1 cellular context compared by ENCODE assay signal in the genomic region with DNA sequence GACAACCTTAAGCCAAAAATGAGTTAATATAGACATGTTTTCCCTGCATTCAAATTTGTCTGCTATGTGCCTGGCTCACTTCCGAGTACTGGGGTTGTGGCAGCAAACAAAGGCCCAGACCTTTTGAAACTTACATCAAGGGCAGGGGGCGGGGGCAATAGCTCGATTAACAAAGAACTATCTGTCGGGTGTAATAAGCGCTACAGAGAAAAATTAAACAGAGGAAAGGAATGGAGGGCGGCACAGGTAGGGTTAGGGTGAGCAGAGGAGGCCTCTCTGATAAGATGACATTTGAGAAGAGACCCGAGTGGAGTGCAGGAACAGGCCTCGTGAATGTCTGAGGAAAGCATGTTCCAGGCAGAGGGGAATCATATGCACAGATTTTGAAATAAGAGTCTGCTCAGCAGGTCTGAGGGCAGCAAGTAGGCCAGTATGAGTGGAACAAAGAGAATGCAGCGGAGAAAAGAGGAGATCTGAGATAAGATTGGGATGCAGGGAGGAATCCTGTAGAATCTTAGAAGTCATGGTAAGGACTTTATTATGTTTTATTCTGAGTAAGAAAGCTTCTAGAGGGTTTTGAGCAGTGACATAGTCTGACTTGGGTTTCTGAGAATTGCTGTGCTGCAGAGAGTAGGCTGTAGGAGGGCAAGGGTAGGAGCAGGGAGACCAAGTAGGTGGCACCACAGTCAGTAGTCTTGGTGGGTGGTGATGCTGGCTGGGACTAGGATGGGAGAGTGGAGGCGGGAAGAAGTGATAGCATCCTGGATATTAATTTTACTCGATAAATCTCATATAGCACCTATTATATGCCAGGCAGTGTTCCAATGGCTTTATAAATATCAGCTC.
A peak's percentile ranks its signal among the peaks of the same experiment; 100 is the strongest.
TF ChIP-seq lines count a peak whose summit lies in the region.

No MANE protein-coding gene starts in this region.

TF ChIP-seq in HepG2, 621 proteins besides CTCF, POLR2A, EP300 and RAD21 (continued from another document):
- TF ChIP-seq, protein P1, sequence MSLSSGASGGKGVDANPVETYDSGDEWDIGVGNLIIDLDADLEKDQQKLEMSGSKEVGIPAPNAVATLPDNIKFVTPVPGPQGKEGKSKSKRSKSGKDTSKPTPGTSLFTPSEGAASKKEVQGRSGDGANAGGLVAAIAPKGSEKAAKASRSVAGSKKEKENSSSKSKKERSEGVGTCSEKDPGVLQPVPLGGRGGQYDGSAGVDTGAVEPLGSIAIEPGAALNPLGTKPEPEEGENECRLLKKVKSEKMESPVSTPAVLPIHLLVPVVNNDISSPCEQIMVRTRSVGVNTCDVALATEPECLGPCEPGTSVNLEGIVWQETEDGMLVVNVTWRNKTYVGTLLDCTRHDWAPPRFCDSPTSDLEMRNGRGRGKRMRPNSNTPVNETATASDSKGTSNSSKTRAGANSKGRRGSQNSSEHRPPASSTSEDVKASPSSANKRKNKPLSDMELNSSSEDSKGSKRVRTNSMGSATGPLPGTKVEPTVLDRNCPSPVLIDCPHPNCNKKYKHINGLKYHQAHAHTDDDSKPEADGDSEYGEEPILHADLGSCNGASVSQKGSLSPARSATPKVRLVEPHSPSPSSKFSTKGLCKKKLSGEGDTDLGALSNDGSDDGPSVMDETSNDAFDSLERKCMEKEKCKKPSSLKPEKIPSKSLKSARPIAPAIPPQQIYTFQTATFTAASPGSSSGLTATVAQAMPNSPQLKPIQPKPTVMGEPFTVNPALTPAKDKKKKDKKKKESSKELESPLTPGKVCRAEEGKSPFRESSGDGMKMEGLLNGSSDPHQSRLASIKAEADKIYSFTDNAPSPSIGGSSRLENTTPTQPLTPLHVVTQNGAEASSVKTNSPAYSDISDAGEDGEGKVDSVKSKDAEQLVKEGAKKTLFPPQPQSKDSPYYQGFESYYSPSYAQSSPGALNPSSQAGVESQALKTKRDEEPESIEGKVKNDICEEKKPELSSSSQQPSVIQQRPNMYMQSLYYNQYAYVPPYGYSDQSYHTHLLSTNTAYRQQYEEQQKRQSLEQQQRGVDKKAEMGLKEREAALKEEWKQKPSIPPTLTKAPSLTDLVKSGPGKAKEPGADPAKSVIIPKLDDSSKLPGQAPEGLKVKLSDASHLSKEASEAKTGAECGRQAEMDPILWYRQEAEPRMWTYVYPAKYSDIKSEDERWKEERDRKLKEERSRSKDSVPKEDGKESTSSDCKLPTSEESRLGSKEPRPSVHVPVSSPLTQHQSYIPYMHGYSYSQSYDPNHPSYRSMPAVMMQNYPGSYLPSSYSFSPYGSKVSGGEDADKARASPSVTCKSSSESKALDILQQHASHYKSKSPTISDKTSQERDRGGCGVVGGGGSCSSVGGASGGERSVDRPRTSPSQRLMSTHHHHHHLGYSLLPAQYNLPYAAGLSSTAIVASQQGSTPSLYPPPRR (CRISPR knock-in tag; IDR thresholded peaks at IDR 0.05; ENCODE audit: borderline replicate concordance) = peak; percentile 73
- TF ChIP-seq HMG20B (CRISPR knock-in tag; conservative IDR thresholded peaks at IDR 0.05) (peak; percentile 56; the same call in 1 of the 2 replicates), KDM2A (CRISPR knock-in tag; IDR thresholded peaks at IDR 0.05; ENCODE audit: borderline replicate concordance, low read depth) (no peak), YEATS2 (CRISPR knock-in tag; IDR thresholded peaks at IDR 0.05; ENCODE audit: borderline replicate concordance) (peak; percentile 47; the same call in 1 of the 2 replicates), TARDBP (CRISPR knock-in tag; IDR thresholded peaks at IDR 0.05) (peak; percentile 53; the same call in 1 of the 2 replicates), ZFY (CRISPR knock-in tag; IDR thresholded peaks at IDR 0.05) (peak; percentile 56; the same call in 1 of the 2 replicates), AGO1 (IDR thresholded peaks at IDR 0.05; ENCODE audit: low read depth, low read length, poor library complexity, severe bottlenecking) (no peak), CHCHD3 (CRISPR knock-in tag; IDR thresholded peaks at IDR 0.05) (no peak), ZBTB21 (CRISPR knock-in tag; IDR thresholded peaks at IDR 0.05) (no peak), STAG1 (CRISPR knock-in tag; IDR thresholded peaks at IDR 0.05) (no peak), ZSCAN22 (CRISPR knock-in tag; IDR thresholded peaks at IDR 0.05) (no peak), ZNF530 (CRISPR knock-in tag; IDR thresholded peaks at IDR 0.05; ENCODE audit: low read depth) (no peak)
- TF ChIP-seq, protein P2, sequence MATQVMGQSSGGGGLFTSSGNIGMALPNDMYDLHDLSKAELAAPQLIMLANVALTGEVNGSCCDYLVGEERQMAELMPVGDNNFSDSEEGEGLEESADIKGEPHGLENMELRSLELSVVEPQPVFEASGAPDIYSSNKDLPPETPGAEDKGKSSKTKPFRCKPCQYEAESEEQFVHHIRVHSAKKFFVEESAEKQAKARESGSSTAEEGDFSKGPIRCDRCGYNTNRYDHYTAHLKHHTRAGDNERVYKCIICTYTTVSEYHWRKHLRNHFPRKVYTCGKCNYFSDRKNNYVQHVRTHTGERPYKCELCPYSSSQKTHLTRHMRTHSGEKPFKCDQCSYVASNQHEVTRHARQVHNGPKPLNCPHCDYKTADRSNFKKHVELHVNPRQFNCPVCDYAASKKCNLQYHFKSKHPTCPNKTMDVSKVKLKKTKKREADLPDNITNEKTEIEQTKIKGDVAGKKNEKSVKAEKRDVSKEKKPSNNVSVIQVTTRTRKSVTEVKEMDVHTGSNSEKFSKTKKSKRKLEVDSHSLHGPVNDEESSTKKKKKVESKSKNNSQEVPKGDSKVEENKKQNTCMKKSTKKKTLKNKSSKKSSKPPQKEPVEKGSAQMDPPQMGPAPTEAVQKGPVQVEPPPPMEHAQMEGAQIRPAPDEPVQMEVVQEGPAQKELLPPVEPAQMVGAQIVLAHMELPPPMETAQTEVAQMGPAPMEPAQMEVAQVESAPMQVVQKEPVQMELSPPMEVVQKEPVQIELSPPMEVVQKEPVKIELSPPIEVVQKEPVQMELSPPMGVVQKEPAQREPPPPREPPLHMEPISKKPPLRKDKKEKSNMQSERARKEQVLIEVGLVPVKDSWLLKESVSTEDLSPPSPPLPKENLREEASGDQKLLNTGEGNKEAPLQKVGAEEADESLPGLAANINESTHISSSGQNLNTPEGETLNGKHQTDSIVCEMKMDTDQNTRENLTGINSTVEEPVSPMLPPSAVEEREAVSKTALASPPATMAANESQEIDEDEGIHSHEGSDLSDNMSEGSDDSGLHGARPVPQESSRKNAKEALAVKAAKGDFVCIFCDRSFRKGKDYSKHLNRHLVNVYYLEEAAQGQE (IDR thresholded peaks at IDR 0.05; ENCODE audit: borderline replicate concordance in 1 of 2, low read depth in 1 of 2, low read length in 2 of 2) = no peak
- TF ChIP-seq, protein P3, sequence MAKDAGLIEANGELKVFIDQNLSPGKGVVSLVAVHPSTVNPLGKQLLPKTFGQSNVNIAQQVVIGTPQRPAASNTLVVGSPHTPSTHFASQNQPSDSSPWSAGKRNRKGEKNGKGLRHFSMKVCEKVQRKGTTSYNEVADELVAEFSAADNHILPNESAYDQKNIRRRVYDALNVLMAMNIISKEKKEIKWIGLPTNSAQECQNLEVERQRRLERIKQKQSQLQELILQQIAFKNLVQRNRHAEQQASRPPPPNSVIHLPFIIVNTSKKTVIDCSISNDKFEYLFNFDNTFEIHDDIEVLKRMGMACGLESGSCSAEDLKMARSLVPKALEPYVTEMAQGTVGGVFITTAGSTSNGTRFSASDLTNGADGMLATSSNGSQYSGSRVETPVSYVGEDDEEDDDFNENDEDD (CRISPR knock-in tag; IDR thresholded peaks at IDR 0.05; ENCODE audit: borderline replicate concordance) = peak; percentile 35; the same call in 1 of the 2 replicates
- TF ChIP-seq, protein P4, sequence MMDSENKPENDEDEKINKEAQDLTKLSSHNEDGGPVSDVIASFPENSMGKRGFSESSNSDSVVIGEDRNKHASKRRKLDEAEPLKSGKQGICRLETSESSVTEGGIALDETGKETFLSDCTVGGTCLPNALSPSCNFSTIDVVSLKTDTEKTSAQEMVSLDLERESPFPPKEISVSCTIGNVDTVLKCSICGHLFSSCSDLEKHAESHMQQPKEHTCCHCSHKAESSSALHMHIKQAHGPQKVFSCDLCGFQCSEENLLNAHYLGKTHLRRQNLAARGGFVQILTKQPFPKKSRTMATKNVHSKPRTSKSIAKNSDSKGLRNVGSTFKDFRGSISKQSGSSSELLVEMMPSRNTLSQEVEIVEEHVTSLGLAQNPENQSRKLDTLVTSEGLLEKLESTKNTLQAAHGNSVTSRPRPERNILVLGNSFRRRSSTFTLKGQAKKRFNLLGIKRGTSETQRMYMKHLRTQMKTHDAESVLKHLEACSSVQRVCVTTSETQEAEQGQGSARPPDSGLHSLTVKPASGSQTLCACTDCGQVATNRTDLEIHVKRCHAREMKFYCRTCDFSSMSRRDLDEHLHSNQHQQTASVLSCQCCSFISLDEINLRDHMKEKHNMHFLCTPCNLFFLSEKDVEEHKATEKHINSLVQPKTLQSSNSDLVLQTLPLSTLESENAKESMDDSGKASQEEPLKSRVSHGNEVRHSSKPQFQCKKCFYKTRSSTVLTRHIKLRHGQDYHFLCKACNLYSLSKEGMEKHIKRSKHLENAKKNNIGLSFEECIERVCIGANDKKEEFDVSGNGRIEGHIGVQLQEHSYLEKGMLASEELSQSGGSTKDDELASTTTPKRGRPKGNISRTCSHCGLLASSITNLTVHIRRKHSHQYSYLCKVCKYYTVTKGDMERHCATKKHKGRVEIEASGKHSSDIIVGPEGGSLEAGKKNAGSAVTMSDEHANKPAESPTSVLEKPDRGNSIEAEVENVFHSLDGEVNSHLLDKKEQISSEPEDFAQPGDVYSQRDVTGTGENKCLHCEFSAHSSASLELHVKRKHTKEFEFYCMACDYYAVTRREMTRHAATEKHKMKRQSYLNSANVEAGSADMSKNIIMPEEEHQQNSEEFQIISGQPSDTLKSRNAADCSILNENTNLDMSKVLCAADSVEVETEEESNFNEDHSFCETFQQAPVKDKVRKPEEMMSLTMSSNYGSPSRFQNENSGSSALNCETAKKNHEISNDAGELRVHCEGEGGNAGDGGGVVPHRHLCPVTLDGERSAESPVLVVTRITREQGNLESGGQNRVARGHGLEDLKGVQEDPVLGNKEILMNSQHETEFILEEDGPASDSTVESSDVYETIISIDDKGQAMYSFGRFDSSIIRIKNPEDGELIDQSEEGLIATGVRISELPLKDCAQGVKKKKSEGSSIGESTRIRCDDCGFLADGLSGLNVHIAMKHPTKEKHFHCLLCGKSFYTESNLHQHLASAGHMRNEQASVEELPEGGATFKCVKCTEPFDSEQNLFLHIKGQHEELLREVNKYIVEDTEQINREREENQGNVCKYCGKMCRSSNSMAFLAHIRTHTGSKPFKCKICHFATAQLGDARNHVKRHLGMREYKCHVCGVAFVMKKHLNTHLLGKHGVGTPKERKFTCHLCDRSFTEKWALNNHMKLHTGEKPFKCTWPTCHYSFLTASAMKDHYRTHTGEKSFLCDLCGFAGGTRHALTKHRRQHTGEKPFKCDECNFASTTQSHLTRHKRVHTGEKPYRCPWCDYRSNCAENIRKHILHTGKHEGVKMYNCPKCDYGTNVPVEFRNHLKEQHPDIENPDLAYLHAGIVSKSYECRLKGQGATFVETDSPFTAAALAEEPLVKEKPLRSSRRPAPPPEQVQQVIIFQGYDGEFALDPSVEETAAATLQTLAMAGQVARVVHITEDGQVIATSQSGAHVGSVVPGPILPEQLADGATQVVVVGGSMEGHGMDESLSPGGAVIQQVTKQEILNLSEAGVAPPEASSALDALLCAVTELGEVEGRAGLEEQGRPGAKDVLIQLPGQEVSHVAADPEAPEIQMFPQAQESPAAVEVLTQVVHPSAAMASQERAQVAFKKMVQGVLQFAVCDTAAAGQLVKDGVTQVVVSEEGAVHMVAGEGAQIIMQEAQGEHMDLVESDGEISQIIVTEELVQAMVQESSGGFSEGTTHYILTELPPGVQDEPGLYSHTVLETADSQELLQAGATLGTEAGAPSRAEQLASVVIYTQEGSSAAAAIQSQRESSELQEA (CRISPR knock-in tag; IDR thresholded peaks at IDR 0.05; ENCODE audit: not compliant biosample characterization) = no peak
- TF ChIP-seq, protein P5, sequence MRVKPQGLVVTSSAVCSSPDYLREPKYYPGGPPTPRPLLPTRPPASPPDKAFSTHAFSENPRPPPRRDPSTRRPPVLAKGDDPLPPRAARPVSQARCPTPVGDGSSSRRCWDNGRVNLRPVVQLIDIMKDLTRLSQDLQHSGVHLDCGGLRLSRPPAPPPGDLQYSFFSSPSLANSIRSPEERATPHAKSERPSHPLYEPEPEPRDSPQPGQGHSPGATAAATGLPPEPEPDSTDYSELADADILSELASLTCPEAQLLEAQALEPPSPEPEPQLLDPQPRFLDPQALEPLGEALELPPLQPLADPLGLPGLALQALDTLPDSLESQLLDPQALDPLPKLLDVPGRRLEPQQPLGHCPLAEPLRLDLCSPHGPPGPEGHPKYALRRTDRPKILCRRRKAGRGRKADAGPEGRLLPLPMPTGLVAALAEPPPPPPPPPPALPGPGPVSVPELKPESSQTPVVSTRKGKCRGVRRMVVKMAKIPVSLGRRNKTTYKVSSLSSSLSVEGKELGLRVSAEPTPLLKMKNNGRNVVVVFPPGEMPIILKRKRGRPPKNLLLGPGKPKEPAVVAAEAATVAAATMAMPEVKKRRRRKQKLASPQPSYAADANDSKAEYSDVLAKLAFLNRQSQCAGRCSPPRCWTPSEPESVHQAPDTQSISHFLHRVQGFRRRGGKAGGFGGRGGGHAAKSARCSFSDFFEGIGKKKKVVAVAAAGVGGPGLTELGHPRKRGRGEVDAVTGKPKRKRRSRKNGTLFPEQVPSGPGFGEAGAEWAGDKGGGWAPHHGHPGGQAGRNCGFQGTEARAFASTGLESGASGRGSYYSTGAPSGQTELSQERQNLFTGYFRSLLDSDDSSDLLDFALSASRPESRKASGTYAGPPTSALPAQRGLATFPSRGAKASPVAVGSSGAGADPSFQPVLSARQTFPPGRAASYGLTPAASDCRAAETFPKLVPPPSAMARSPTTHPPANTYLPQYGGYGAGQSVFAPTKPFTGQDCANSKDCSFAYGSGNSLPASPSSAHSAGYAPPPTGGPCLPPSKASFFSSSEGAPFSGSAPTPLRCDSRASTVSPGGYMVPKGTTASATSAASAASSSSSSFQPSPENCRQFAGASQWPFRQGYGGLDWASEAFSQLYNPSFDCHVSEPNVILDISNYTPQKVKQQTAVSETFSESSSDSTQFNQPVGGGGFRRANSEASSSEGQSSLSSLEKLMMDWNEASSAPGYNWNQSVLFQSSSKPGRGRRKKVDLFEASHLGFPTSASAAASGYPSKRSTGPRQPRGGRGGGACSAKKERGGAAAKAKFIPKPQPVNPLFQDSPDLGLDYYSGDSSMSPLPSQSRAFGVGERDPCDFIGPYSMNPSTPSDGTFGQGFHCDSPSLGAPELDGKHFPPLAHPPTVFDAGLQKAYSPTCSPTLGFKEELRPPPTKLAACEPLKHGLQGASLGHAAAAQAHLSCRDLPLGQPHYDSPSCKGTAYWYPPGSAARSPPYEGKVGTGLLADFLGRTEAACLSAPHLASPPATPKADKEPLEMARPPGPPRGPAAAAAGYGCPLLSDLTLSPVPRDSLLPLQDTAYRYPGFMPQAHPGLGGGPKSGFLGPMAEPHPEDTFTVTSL (CRISPR knock-in tag; IDR thresholded peaks at IDR 0.05; ENCODE audit: borderline replicate concordance) = peak; percentile 53; the same call in 1 of the 2 replicates
